10 cellular contexts compared by ENCODE assay signal in the genomic region with DNA sequence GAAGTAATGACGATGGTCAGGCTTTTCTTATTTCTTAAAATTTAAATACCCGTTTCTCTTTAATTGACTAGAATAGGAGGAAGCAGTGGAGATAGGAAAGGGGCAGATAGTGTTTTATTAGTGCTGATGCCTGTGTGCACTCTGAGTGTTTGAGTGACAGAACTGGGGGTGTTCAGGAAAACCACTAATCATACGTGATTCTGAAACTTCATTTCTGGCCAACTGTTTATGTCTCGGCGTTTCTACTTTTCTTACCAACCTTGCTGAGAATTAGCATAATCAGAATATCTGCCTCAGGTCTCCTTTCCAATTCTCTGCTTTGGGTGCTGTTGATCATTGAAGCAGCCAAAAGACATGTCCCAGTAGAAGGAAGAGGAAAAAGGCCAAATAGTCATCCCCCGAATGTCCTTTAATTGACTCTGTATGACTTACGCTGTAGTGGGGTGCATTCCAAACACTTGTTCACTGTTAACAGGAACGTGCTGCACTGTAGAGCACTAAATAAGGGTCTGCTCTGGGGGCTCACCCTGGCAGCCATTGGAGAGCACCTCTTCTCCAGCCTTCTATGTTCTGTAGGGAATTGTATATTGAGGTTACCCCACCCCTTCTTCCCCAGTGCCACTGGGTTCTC.
DNase-seq lines count a peak whose midpoint lies in the region; ATAC-seq and TF ChIP-seq lines count a peak whose summit lies in the region.
"Had no signal": no experiment of that assay in that cellular context is flagged by ENCODE, and none has a peak within 500 bp of the region (broad histone marks: within the 10 kb centered on the region; RNA-seq: fewer than 3 reads in every experiment).

No MANE protein-coding gene starts in this region.

- CTCF ChIA-PET in activated CD8-positive, alpha-beta memory T cell treated with anti-CD3 and anti-CD28 coated beads, Interleukin-2, amount 10 ng/mL, durations not matched to agents 7 days and 5 days (lab: Charles Lee): interaction anchor here (0.7 to 1.7 kb wide), 3 partner anchors 40 to 153 kb away, joined by 3 to 5 read pairs (median 3); partner anchors contain the start of gene JARID2
- CTCF ChIA-PET in WTC11 (lab: Charles Lee): interaction anchor here (1.0 kb wide), 1 partner anchor 42 kb away, joined by 3 read pairs; no protein-coding TSS in a partner anchor

- ATAC-seq in activated CD8-positive, alpha-beta memory T cell treated with anti-CD3 and anti-CD28 coated beads, Interleukin-2, amount 10 ng/mL, durations not matched to agents 7 days and 5 days: peak; percentile 79
- ATAC-seq in HG02852 (IDR thresholded peaks at IDR 0.05; ENCODE audit: unreplicated experiment) (peak; percentile 59), WTC11 (no peak), HG02884 (IDR thresholded peaks at IDR 0.05; ENCODE audit: unreplicated experiment) (no peak)
- peak; percentile 82 to 89 for ATAC-seq in stimulated activated naive B cell treated with anti-CD40 and anti-IgM and Interleukin-4, amounts not matched to agents 10 μg/mL and 1 μg/mL and 100 μg/mL, for 72 hours (replicated peaks)

- DNase-seq in activated CD8-positive, alpha-beta memory T cell treated with anti-CD3 and anti-CD28 coated beads, Interleukin-2, amount 10 ng/mL, durations not matched to agents 7 days and 5 days: no peak
- DNase-seq in activated CD8-positive, alpha-beta memory T cell treated with anti-CD3 and anti-CD28 coated beads for 24 hours: no peak
- no peak for DNase-seq in WTC11 (ENCODE audit: low spot score)
- no peak for DNase-seq in stimulated activated naive B cell treated with anti-CD40 and anti-IgM and Interleukin-4, amounts not matched to agents 10 μg/mL and 1 μg/mL and 100 μg/mL, for 72 hours
- no peak for DNase-seq in testis
- DNase-seq in G401 (ENCODE audit: low spot score): no peak
- DNase-seq: NCI-H345 had no signal

- peaks cover 7% of the 10 kb centered on the region for H3K36me3 Mint-ChIP-seq in activated CD8-positive, alpha-beta memory T cell treated with anti-CD3 and anti-CD28 coated beads, Interleukin-2, amount 10 ng/mL, durations not matched to agents 7 days and 5 days
- H3K36me3 Mint-ChIP-seq in WTC11: no peaks in the 10 kb centered on the region
- peaks cover 5 to 6% of the 10 kb centered on the region in 2 donors for H3K36me3 Mint-ChIP-seq in stimulated activated naive B cell treated with anti-CD40 and anti-IgM and Interleukin-4, amounts not matched to agents 10 μg/mL and 1 μg/mL and 100 μg/mL, for 72 hours

- in situ Hi-C loops in G401 (cut with HindIII; ENCODE audit: low sequenced_read_pairs): no loop called here

- H3K27ac ChIP-seq in testis: no peak overlapping the region

- TF ChIP-seq CTCF in WTC11 (IDR thresholded peaks at IDR 0.05) (no peak), testis (IDR thresholded peaks at IDR 0.05) (no peak)

- no peak overlapping the region for H3K4me3 ChIP-seq in testis
- H3K4me3 ChIP-seq: cardiac muscle cell had no signal

- H3K27me3 Mint-ChIP-seq in activated CD8-positive, alpha-beta memory T cell treated with anti-CD3 and anti-CD28 coated beads, Interleukin-2, amount 10 ng/mL, durations not matched to agents 7 days and 5 days: no peaks in the 10 kb centered on the region
- H3K27me3 Mint-ChIP-seq in WTC11 (ENCODE audit: low read depth): no peaks in the 10 kb centered on the region
- H3K27me3 Mint-ChIP-seq in stimulated activated naive B cell treated with anti-CD40 and anti-IgM and Interleukin-4, amounts not matched to agents 10 μg/mL and 1 μg/mL and 100 μg/mL, for 72 hours: no peaks in the 10 kb centered on the region

- H3K4me3 Mint-ChIP-seq in activated CD8-positive, alpha-beta memory T cell treated with anti-CD3 and anti-CD28 coated beads, Interleukin-2, amount 10 ng/mL, durations not matched to agents 7 days and 5 days: peak overlapping the region; percentile 36
- peak overlapping the region; percentile 16 for H3K4me3 Mint-ChIP-seq in WTC11
- H3K4me3 Mint-ChIP-seq in stimulated activated naive B cell treated with anti-CD40 and anti-IgM and Interleukin-4, amounts not matched to agents 10 μg/mL and 1 μg/mL and 100 μg/mL, for 72 hours: peak overlapping the region; percentile 59 to 70

- POLR2A ChIA-PET in WTC11 (lab: Charles Lee): no interaction called here

- peaks cover 35% of the 10 kb centered on the region for H3K4me1 ChIP-seq in testis

- H3K9me3 ChIP-seq in testis: no peaks in the 10 kb centered on the region

- no peaks in the 10 kb centered on the region for H3K27me3 ChIP-seq in testis
- H3K27me3 ChIP-seq: cardiac muscle cell had no signal

- 75 to 84% methylated on average over 8 of the region's 8 CpGs for WGBS in testis, 2 donors

- no peaks in the 10 kb centered on the region for H3K36me3 ChIP-seq in testis (ENCODE audit: low read depth, missing control alignments)
- H3K36me3 ChIP-seq: cardiac muscle cell had no signal

- intact Hi-C loops in testis (cut with DNase I; ENCODE audit: low total_unique reads): no loop called here

- H3K4me1 Mint-ChIP-seq in activated CD8-positive, alpha-beta memory T cell treated with anti-CD3 and anti-CD28 coated beads, Interleukin-2, amount 10 ng/mL, durations not matched to agents 7 days and 5 days: peaks cover 75% of the 10 kb centered on the region
- peaks cover 89% of the 10 kb centered on the region for H3K4me1 Mint-ChIP-seq in WTC11
- peaks cover 45 to 59% of the 10 kb centered on the region in 2 donors for H3K4me1 Mint-ChIP-seq in stimulated activated naive B cell treated with anti-CD40 and anti-IgM and Interleukin-4, amounts not matched to agents 10 μg/mL and 1 μg/mL and 100 μg/mL, for 72 hours

- H3K9me3 Mint-ChIP-seq in activated CD8-positive, alpha-beta memory T cell treated with anti-CD3 and anti-CD28 coated beads, Interleukin-2, amount 10 ng/mL, durations not matched to agents 7 days and 5 days (ENCODE audit: low read depth): no peaks in the 10 kb centered on the region
- no peaks in the 10 kb centered on the region for H3K9me3 Mint-ChIP-seq in WTC11
- H3K9me3 Mint-ChIP-seq in stimulated activated naive B cell treated with anti-CD40 and anti-IgM and Interleukin-4, amounts not matched to agents 10 μg/mL and 1 μg/mL and 100 μg/mL, for 72 hours: no peaks in the 10 kb centered on the region

- peak overlapping the region; percentile 80 for H3K27ac Mint-ChIP-seq in activated CD8-positive, alpha-beta memory T cell treated with anti-CD3 and anti-CD28 coated beads, Interleukin-2, amount 10 ng/mL, durations not matched to agents 7 days and 5 days
- H3K27ac Mint-ChIP-seq in WTC11: peak overlapping the region; percentile 73; the same call in 1 of the 2 replicates
- peak overlapping the region; percentile 60 for H3K27ac Mint-ChIP-seq in stimulated activated naive B cell treated with anti-CD40 and anti-IgM and Interleukin-4, amounts not matched to agents 10 μg/mL and 1 μg/mL and 100 μg/mL, for 72 hours

- no peak for TF ChIP-seq POLR2A in testis (IDR thresholded peaks at IDR 0.05)

TF ChIP-seq in WTC11, 78 proteins besides CTCF, POLR2A, EP300 and RAD21 (continues in another document):
- no peak for TF ChIP-seq OVOL2 (CRISPR knock-in tag; IDR thresholded peaks at IDR 0.05; ENCODE audit: borderline replicate concordance)
- no peak for TF ChIP-seq ZNF138 (CRISPR knock-in tag; conservative IDR thresholded peaks at IDR 0.05)
- no peak for TF ChIP-seq IRF1 (CRISPR knock-in tag; IDR thresholded peaks at IDR 0.05)
- no peak for TF ChIP-seq ATF1 (CRISPR knock-in tag; IDR thresholded peaks at IDR 0.05)
- TF ChIP-seq, protein P1, sequence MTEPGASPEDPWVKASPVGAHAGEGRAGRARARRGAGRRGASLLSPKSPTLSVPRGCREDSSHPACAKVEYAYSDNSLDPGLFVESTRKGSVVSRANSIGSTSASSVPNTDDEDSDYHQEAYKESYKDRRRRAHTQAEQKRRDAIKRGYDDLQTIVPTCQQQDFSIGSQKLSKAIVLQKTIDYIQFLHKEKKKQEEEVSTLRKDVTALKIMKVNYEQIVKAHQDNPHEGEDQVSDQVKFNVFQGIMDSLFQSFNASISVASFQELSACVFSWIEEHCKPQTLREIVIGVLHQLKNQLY (CRISPR knock-in tag; IDR thresholded peaks at IDR 0.05): no peak
- no peak for TF ChIP-seq ARID4B (CRISPR knock-in tag; IDR thresholded peaks at IDR 0.05; ENCODE audit: borderline replicate concordance)
- no peak for TF ChIP-seq ZNF317 (CRISPR knock-in tag; IDR thresholded peaks at IDR 0.05; ENCODE audit: borderline replicate concordance, low read depth)
- TF ChIP-seq MYBL2 (CRISPR knock-in tag; IDR thresholded peaks at IDR 0.05): no peak

Comparison
In these comparisons a context has a peak if more than half of its experiments do, and no peak if none do; other contexts are left out.
1. ATAC-seq: peak in activated CD8-positive, alpha-beta memory T cell treated with anti-CD3 and anti-CD28 coated beads, Interleukin-2, amount 10 ng/mL, durations not matched to agents 7 days and 5 days (single experiment), HG02852 (single experiment) and stimulated activated naive B cell treated with anti-CD40 and anti-IgM and Interleukin-4, amounts not matched to agents 10 μg/mL and 1 μg/mL and 100 μg/mL, for 72 hours (2 of 2); none in WTC11 (single experiment) and HG02884 (single experiment).
2. Peak in every context shown above with its lines, with median percentiles within 50 percentile points of each other: H3K27ac Mint-ChIP-seq and H3K4me3 Mint-ChIP-seq.